9 cellular contexts compared by ENCODE assay signal in genomic region chr12:49661191-49661590, GRCh38. TPM values are rescaled to one million over a fixed set of nuclear protein-coding genes. Genes with fewer than 3 reads are reported as not detected.
A peak's percentile ranks its signal among the peaks of the same experiment; 100 is the strongest.
DNase-seq lines count a peak whose midpoint lies in the region; ATAC-seq, FAIRE-seq and TF ChIP-seq lines count a peak whose summit lies in the region.
"Had no signal": no experiment of that assay in that cellular context is flagged by ENCODE, and none has a peak within 500 bp of the region (broad histone marks: within the 10 kb centered on the region; RNA-seq: fewer than 3 reads in every experiment).

No MANE protein-coding gene starts in this region.

- H3K4me3 ChIP-seq in endothelial cell of umbilical vein (replicated peaks in 1 of 3; ENCODE audit: insufficient read depth in 1 of 3, low read depth in 1 of 3, low read length in 3 of 3) (no peak overlapping the region), small intestine (ENCODE audit: low read depth in 1 of 2, low read length in 2 of 2) (no peak overlapping the region)

- TF ChIP-seq CTCF in CD4-positive, alpha-beta T cell (IDR thresholded peaks at IDR 0.05), result no peak
- TF ChIP-seq CTCF in endothelial cell of umbilical vein (IDR thresholded peaks at IDR 0.05; ENCODE audit: extremely low read depth in 1 of 2, insufficient read depth in 1 of 2, low read depth in 1 of 2, low read length in 2 of 2), result no peak

- H3K27me3 ChIP-seq in CD4-positive, alpha-beta T cell (ENCODE audit: control insufficient read depth, insufficient read depth, low read length), result no peaks in the 10 kb centered on the region
- H3K27me3 ChIP-seq in endothelial cell of umbilical vein (ENCODE audit: control insufficient read depth in 2 of 2, insufficient read depth in 2 of 2, low read length in 2 of 2) (no peaks in the 10 kb centered on the region), small intestine (ENCODE audit: control insufficient read depth in 2 of 2, insufficient read depth in 2 of 2, low read length in 2 of 2) (no peaks in the 10 kb centered on the region)

- no peaks in the 10 kb centered on the region for H4K20me1 ChIP-seq in endothelial cell of umbilical vein (replicated peaks; ENCODE audit: control insufficient read depth, extremely low read depth, insufficient read depth, low read length)

- CTCF ChIA-PET in CD4-positive, alpha-beta T cell (lab: Charles Lee), result interaction anchor here (1.0 to 3.0 kb wide), 2 partner anchors 10 to 80 kb away, joined by 3 to 11 read pairs; partner anchors contain the start of gene TMBIM6
- CTCF ChIA-PET in T-cell (lab: Charles Lee) (interaction anchor here in 1 of 2 donors (0.6 to 1.0 kb wide), 2 partner anchors 9 to 13 kb away, joined by 3 to 4 read pairs; no protein-coding TSS in a partner anchor), endothelial cell of umbilical vein (lab: Charles Lee) (interaction anchor here (0.5 to 4.1 kb wide), 3 partner anchors 12 to 361 kb away, joined by 3 to 32 read pairs (median 8); no protein-coding TSS in a partner anchor)

- H3K79me2 ChIP-seq in endothelial cell of umbilical vein (ENCODE audit: control insufficient read depth, insufficient read depth, low read length), result peaks cover 11% of the 10 kb centered on the region

- H3K36me3 Mint-ChIP-seq in CD4-positive, alpha-beta T cell (ENCODE audit: low read depth), result peaks cover 83% of the 10 kb centered on the region
- peaks cover 60% of the 10 kb centered on the region for H3K36me3 Mint-ChIP-seq in T-cell

- BruUV-seq in endothelial cell of umbilical vein (replicated peaks; lab: Mats Ljungman, UMichigan), result no TSS peak

- peaks cover 47% of the 10 kb centered on the region for H3K4me1 ChIP-seq in endothelial cell of umbilical vein (ENCODE audit: control insufficient read depth, extremely low read depth, insufficient read depth, low read length)
- peaks cover 0 to 3% of the 10 kb centered on the region in 2 donors for H3K4me1 ChIP-seq in small intestine (ENCODE audit: control insufficient read depth in 2 of 2, insufficient read depth in 1 of 2, low read depth in 1 of 2, low read length in 1 of 2)

- intact Hi-C loops in CD4-positive, alpha-beta T cell (cut with DNase I, micrococcal nuclease), result loop anchor here in 1 of 2 experiments (5.0 kb wide), 1 partner anchor 46 kb away; the partner anchor contains the start of gene FMNL3
- intact Hi-C loops in endothelial cell of umbilical vein (cut with micrococcal nuclease), result no loop called here

- H3K4me3 Mint-ChIP-seq in CD4-positive, alpha-beta T cell, result peak overlapping the region; percentile 51
- peak overlapping the region in 2 of 3 donors; percentile 34 to 74 for H3K4me3 Mint-ChIP-seq in T-cell

- H3K27me3 Mint-ChIP-seq in CD4-positive, alpha-beta T cell, result no peaks in the 10 kb centered on the region
- H3K27me3 Mint-ChIP-seq in T-cell, result no peaks in the 10 kb centered on the region

- no peak overlapping the region for H3K9ac ChIP-seq in endothelial cell of umbilical vein (replicated peaks; ENCODE audit: extremely low read depth, insufficient read depth, low read length)

- POLR2A ChIA-PET in CD4-positive, alpha-beta T cell (lab: Charles Lee), result interaction anchor here (1.1 to 6.4 kb wide), 4 partner anchors 11 to 44 kb away, joined by 3 to 105 read pairs (median 47); partner anchors contain the start of gene FMNL3
- POLR2A ChIA-PET in T-cell (lab: Charles Lee), result no interaction called here
- POLR2A ChIA-PET in endothelial cell of umbilical vein (lab: Charles Lee), result no interaction called here

- H3K9me3 Mint-ChIP-seq in CD4-positive, alpha-beta T cell, result no peaks in the 10 kb centered on the region
- no peaks in the 10 kb centered on the region for H3K9me3 Mint-ChIP-seq in T-cell

- H3K9me3 ChIP-seq in CD4-positive, alpha-beta T cell (ENCODE audit: control insufficient read depth, low read length), result no peaks in the 10 kb centered on the region
- no peaks in the 10 kb centered on the region for H3K9me3 ChIP-seq in endothelial cell of umbilical vein (replicated peaks; ENCODE audit: control insufficient read depth, insufficient read depth, low read length)
- no peaks in the 10 kb centered on the region for H3K9me3 ChIP-seq in small intestine (ENCODE audit: control insufficient read depth, low read depth)

- 79 to 91% (median 87%) methylated on average over 3 of the region's 3 CpGs for WGBS in small intestine, 3 donors

- dilution Hi-C loops in endothelial cell of umbilical vein (cut with MboI; ENCODE audit: extremely low pct_ligation_motif_present, low sequenced_read_pairs), result no loop called here

- peak overlapping the region; percentile 97 for H3K27ac Mint-ChIP-seq in CD4-positive, alpha-beta T cell
- H3K27ac Mint-ChIP-seq in T-cell, result peak overlapping the region; percentile 98 to 99

- no peak for TF ChIP-seq POLR2A in endothelial cell of umbilical vein (IDR thresholded peaks at IDR 0.05; ENCODE audit: low read depth, low read length)

- FAIRE-seq in endothelial cell of umbilical vein (lab: Jason Lieb, UNC) (no peak), small intestine (lab: Jason Lieb, UNC) (no peak)

- ATAC-seq in CD4-positive, alpha-beta T cell (ENCODE audit: poor library complexity), result no peak
- ATAC-seq in T-cell (replicated peaks in 1 of 4), result no peak

- no peaks in the 10 kb centered on the region for H3K9me1 ChIP-seq in endothelial cell of umbilical vein (replicated peaks; ENCODE audit: control insufficient read depth, extremely low read depth, insufficient read depth, low read length)

- no peak for DNase-seq in CD4-positive, alpha-beta T cell
- DNase-seq in GM19238 (ENCODE audit: insufficient read length, low spot score), result peak; percentile 44
- DNase-seq in T-cell, result no peak
- DNase-seq in endothelial cell of umbilical vein (ENCODE audit: low read depth, low spot score), result no peak
- no peak for DNase-seq in C1 segment of cervical spinal cord (lab: John Stamatoyannopoulos, UW)
- DNase-seq in dedifferentiated amniotic fluid mesenchymal stem cell (ENCODE audit: extremely low spot score), result no peak
- DNase-seq in small intestine, result no peak
- no peak for DNase-seq in NCI-H187 treated with DMSO at 0.1 percent for 48 hours (lab: John Stamatoyannopoulos, UW)
- DNase-seq: DMS 273 treated with DMSO at 0.1 percent for 48 hours had no signal

- H2AFZ ChIP-seq in endothelial cell of umbilical vein (ENCODE audit: low read depth, low read length), result no peak overlapping the region

- peaks cover 14 to 39% of the 10 kb centered on the region in 2 experiments for H3K36me3 ChIP-seq in endothelial cell of umbilical vein (ENCODE audit: control insufficient read depth in 2 of 2, extremely low read depth in 1 of 2, insufficient read depth in 2 of 2, low read length in 2 of 2)
- no peaks in the 10 kb centered on the region for H3K36me3 ChIP-seq in small intestine (ENCODE audit: control insufficient read depth in 2 of 2, insufficient read depth in 2 of 2, low read length in 2 of 2)

- peaks cover 85% of the 10 kb centered on the region for H3K4me1 Mint-ChIP-seq in CD4-positive, alpha-beta T cell (ENCODE audit: low read depth)
- H3K4me1 Mint-ChIP-seq in T-cell, result peaks cover 84 to 96% (median 86%) of the 10 kb centered on the region in 3 donors

- H3K27ac ChIP-seq in CD4-positive, alpha-beta T cell (ENCODE audit: low read depth, low read length), result no peak overlapping the region
- H3K27ac ChIP-seq in endothelial cell of umbilical vein (ENCODE audit: insufficient read depth, low read depth, low read length), result peak overlapping the region; percentile 100
- H3K27ac ChIP-seq in small intestine (ENCODE audit: low read depth in 1 of 2, low read length in 1 of 2), result peak overlapping the region in 1 of 2 donors; percentile 91

- H3K4me2 ChIP-seq in endothelial cell of umbilical vein (ENCODE audit: insufficient read depth, low read length), result no peak overlapping the region

TF ChIP-seq in endothelial cell of umbilical vein, 7 proteins besides CTCF, POLR2A, EP300 and RAD21:
- no peak for TF ChIP-seq JUN (IDR thresholded peaks at IDR 0.05; ENCODE audit: borderline replicate concordance, insufficient read depth, insufficient read length, low read depth)

RNA-seq across cellular contexts. Expression of gene PRPF40B, which starts 37.8 kb away (rescaled TPM):
- 1 to 10 TPM; 4.7 to 6.5 TPM for total RNA-seq in CD4-positive, alpha-beta T cell
- total RNA-seq in T-cell (10 to 100 TPM in 4 of 5 donors, 1 to 10 TPM in 1; 7.4 to 18.0 (median 16.5) TPM), endothelial cell of umbilical vein (9.5 and 9.9 TPM in 2 replicates)
- polyA plus RNA-seq in endothelial cell of umbilical vein (5.4 TPM in 2 replicates), small intestine (1 to 10 TPM; 2.5 to 9.7 (median 3.2) TPM)
- polyA plus RNA-seq in endothelial cell of umbilical vein (2011; cell fraction: cytosol; rRNA removed), result 4.3 and 5.3 TPM in 2 replicates
- 32.8 and 33.2 TPM in 2 replicates for polyA plus RNA-seq in endothelial cell of umbilical vein (2011; cell fraction: nucleus; rRNA removed)
- polyA plus RNA-seq in endothelial cell of umbilical vein (2012), result 4.4 and 6.2 TPM in 2 replicates
- 7.8 and 9.3 TPM in 2 replicates for polyA minus RNA-seq in endothelial cell of umbilical vein
- 3.9 TPM for polyA minus RNA-seq in endothelial cell of umbilical vein (2011; cell fraction: cytosol; rRNA and poly(A)+ RNA removed)
- polyA minus RNA-seq in endothelial cell of umbilical vein (2011; cell fraction: nucleus; rRNA and poly(A)+ RNA removed), result 8.2 and 11.7 TPM in 2 replicates

RNA-seq across cellular contexts. Expression of gene FMNL3, which starts 46.0 kb away (rescaled TPM):
- 10 to 100 TPM; 33.3 to 34.8 TPM for total RNA-seq in CD4-positive, alpha-beta T cell
- total RNA-seq in T-cell (10 to 100 TPM; 34.2 to 45.5 (median 41.1) TPM), endothelial cell of umbilical vein (93.2 and 93.3 TPM in 2 replicates)
- polyA plus RNA-seq in endothelial cell of umbilical vein (33.6 and 35.1 TPM in 2 replicates), small intestine (1 to 10 TPM in 2 of 3 donors, under 1 TPM in 1; 0.89 to 4.6 (median 3.5) TPM)
- polyA plus RNA-seq in endothelial cell of umbilical vein (2011; cell fraction: cytosol; rRNA removed), result 31.3 and 33.6 TPM in 2 replicates
- 143 and 146 TPM in 2 replicates for polyA plus RNA-seq in endothelial cell of umbilical vein (2011; cell fraction: nucleus; rRNA removed)
- 37.7 and 39.3 TPM in 2 replicates for polyA plus RNA-seq in endothelial cell of umbilical vein (2012)
- 107 and 110 TPM in 2 replicates for polyA minus RNA-seq in endothelial cell of umbilical vein
- 4.4 TPM for polyA minus RNA-seq in endothelial cell of umbilical vein (2011; cell fraction: cytosol; rRNA and poly(A)+ RNA removed)
- polyA minus RNA-seq in endothelial cell of umbilical vein (2011; cell fraction: nucleus; rRNA and poly(A)+ RNA removed), result 75.3 and 104 TPM in 2 replicates

RNA-seq across cellular contexts. Expression of gene FAM186B, which starts 55.8 kb away (rescaled TPM):
- under 1 TPM; 0.64 to 0.74 TPM for total RNA-seq in CD4-positive, alpha-beta T cell
- total RNA-seq in T-cell, result under 1 TPM in 4 of 5 donors, not detected in 1; 0.32 to 0.65 (median 0.34) TPM
- total RNA-seq in endothelial cell of umbilical vein, result 0.21 and 0.33 TPM in 2 replicates
- polyA plus RNA-seq in endothelial cell of umbilical vein, result 0.10 and 0.11 TPM in 2 replicates
- 0.06 TPM in 2 replicates for polyA plus RNA-seq in endothelial cell of umbilical vein (2011; cell fraction: cytosol; rRNA removed)
- polyA plus RNA-seq in endothelial cell of umbilical vein (2011; cell fraction: nucleus; rRNA removed), result 0.78 and 0.90 TPM in 2 replicates
- 0.16 and 0.56 TPM in 2 replicates for polyA plus RNA-seq in endothelial cell of umbilical vein (2012)
- polyA minus RNA-seq in endothelial cell of umbilical vein, result 0.36 and 0.62 TPM in 2 replicates
- not detected for polyA minus RNA-seq in endothelial cell of umbilical vein (2011; cell fraction: cytosol; rRNA and poly(A)+ RNA removed)
- polyA minus RNA-seq in endothelial cell of umbilical vein (2011; cell fraction: nucleus; rRNA and poly(A)+ RNA removed), result 0.72 and 0.87 TPM in 2 replicates
- under 1 TPM in 1 of 3 donors, not detected in 2; 0.37 TPM for polyA plus RNA-seq in small intestine
